Comparison of ENCODE assay signal across 29 cellular contexts in genomic region chr2:103410221-103410620, GRCh38.
"Had no signal": no experiment of that assay in that cellular context is flagged by ENCODE, and none has a peak within 500 bp of the region (broad histone marks: within the 10 kb centered on the region; RNA-seq: fewer than 3 reads in every experiment).

No MANE protein-coding gene starts in this region.

- DNase-seq: activated CD4-positive, alpha-beta T cell treated with anti-CD3 and anti-CD28 coated beads for 36 hours; activated CD4-positive, alpha-beta T cell treated with anti-CD3 and anti-CD28 coated beads, Interleukin-2, amount 10 ng/mL, durations not matched to agents 7 days and 5 days; activated CD4-positive, alpha-beta T cell treated with anti-CD3 and anti-CD28 coated beads, Interleukin-2, amount 50 U/mL, for 48 hours; activated CD8-positive, alpha-beta T cell treated with anti-CD3 and anti-CD28 coated beads, Interleukin-2, amount 10 ng/mL, durations not matched to agents 7 days and 5 days; activated gamma-delta T cell; activated naive CD4-positive, alpha-beta T cell treated with Interleukin-2 at 50 U/mL for 16 hours; activated naive CD8-positive, alpha-beta T cell treated with anti-CD3 and anti-CD28 coated beads, Interleukin-2, amount 10 ng/mL, durations not matched to agents 7 days and 5 days; activated T-cell treated with anti-CD3 and anti-CD28 coated beads, Interleukin-2, amount 50 U/mL, for 24 hours; amygdala; caudate nucleus; NCI-H1105; NCI-H1436; NCI-H1694 treated with DMSO at 0.1 percent for 48 hours; NCI-H2029; NCI-H345; NCI-H524 treated with DMSO at 0.1 percent for 48 hours; Peyer's patch; RPMI8226; SHP77 treated with DMSO at 0.1 percent for 48 hours; SK-N-SH had no signal

- H3K36me3 ChIP-seq: ascending aorta, Peyer's patch, SJSA1 had no signal

- H3K36me3 Mint-ChIP-seq: activated naive CD4-positive, alpha-beta T cell treated with anti-CD3 and anti-CD28 coated beads, Interleukin-2, amount 50 U/mL, for 24 hours; activated naive CD8-positive, alpha-beta T cell treated with anti-CD3 and anti-CD28 coated beads, Interleukin-2, amount 10 ng/mL, durations not matched to agents 7 days and 5 days; WTC11 had no signal

- H3K27ac Mint-ChIP-seq: activated CD4-positive, alpha-beta T cell treated with anti-CD3 and anti-CD28 coated beads for 36 hours; activated CD4-positive, alpha-beta T cell treated with anti-CD3 and anti-CD28 coated beads, Interleukin-2, amount 10 ng/mL, durations not matched to agents 7 days and 5 days; activated CD8-positive, alpha-beta T cell treated with anti-CD3 and anti-CD28 coated beads, Interleukin-2, amount 10 ng/mL, durations not matched to agents 7 days and 5 days; activated naive CD4-positive, alpha-beta T cell treated with anti-CD3 and anti-CD28 coated beads, Interleukin-2, amount 50 U/mL, for 24 hours; activated naive CD8-positive, alpha-beta T cell treated with anti-CD3 and anti-CD28 coated beads, Interleukin-2, amount 10 ng/mL, durations not matched to agents 7 days and 5 days; activated T-cell treated with anti-CD3 and anti-CD28 coated beads, Interleukin-2, amount 50 U/mL, for 24 hours; activated T-helper 2 cell treated with anti-CD3 and anti-CD28 coated beads, Interferon-gamma antibody, Interleukin-2, Interleukin-4, amounts not matched to agents 10 μg/mL and 5 μg/mL and 100 μg/mL, durations not matched to agents 14 hours and 24 hours and 36 hours; T-helper 1 cell treated with Interleukin-12 subunit alpha and Interleukin-12 subunit beta and Interleukin-4 antibody, amounts not matched to agents 30 μg/mL and 1 μg/mL, for 36 hours; T-helper 2 cell treated with Interferon-gamma antibody and Interleukin-4, amounts not matched to agents 5 μg/mL and 100 μg/mL, for 36 hours; WTC11 had no signal

- H3K4me3 ChIP-seq: ascending aorta, Peyer's patch, SJSA1 had no signal

- FAIRE-seq: colon had no signal

- H3K9me3 ChIP-seq: ascending aorta, Peyer's patch, SK-N-SH had no signal

- H3K9me3 Mint-ChIP-seq: activated CD4-positive, alpha-beta T cell treated with anti-CD3 and anti-CD28 coated beads, Interleukin-2, amount 10 ng/mL, durations not matched to agents 7 days and 5 days; activated naive CD8-positive, alpha-beta T cell treated with anti-CD3 and anti-CD28 coated beads, Interleukin-2, amount 10 ng/mL, durations not matched to agents 7 days and 5 days; WTC11 had no signal

- H3K4me1 ChIP-seq: ascending aorta, Peyer's patch, SJSA1 had no signal

- H3K27me3 ChIP-seq: ascending aorta, Peyer's patch, SJSA1 had no signal

- H3K27me3 Mint-ChIP-seq: activated CD4-positive, alpha-beta T cell treated with anti-CD3 and anti-CD28 coated beads for 36 hours; activated CD4-positive, alpha-beta T cell treated with anti-CD3 and anti-CD28 coated beads, Interleukin-2, amount 10 ng/mL, durations not matched to agents 7 days and 5 days; activated naive CD4-positive, alpha-beta T cell treated with anti-CD3 and anti-CD28 coated beads, Interleukin-2, amount 50 U/mL, for 24 hours; activated naive CD8-positive, alpha-beta T cell treated with anti-CD3 and anti-CD28 coated beads, Interleukin-2, amount 10 ng/mL, durations not matched to agents 7 days and 5 days; activated T-cell treated with anti-CD3 and anti-CD28 coated beads, Interleukin-2, amount 50 U/mL, for 24 hours had no signal

- H3K4me1 Mint-ChIP-seq: activated CD4-positive, alpha-beta T cell treated with anti-CD3 and anti-CD28 coated beads for 36 hours; activated CD4-positive, alpha-beta T cell treated with anti-CD3 and anti-CD28 coated beads, Interleukin-2, amount 10 ng/mL, durations not matched to agents 7 days and 5 days; activated naive CD4-positive, alpha-beta T cell treated with anti-CD3 and anti-CD28 coated beads, Interleukin-2, amount 50 U/mL, for 24 hours; activated naive CD8-positive, alpha-beta T cell treated with anti-CD3 and anti-CD28 coated beads, Interleukin-2, amount 10 ng/mL, durations not matched to agents 7 days and 5 days had no signal

- H3K27ac ChIP-seq: ascending aorta, Peyer's patch, SJSA1 had no signal

- ATAC-seq: activated CD4-positive, alpha-beta T cell treated with anti-CD3 and anti-CD28 coated beads for 36 hours; activated CD4-positive, CD25-positive, alpha-beta regulatory T cell treated with anti-CD3 and anti-CD28 coated beads, Interleukin-2, amount 50 U/mL, for 24 hours; activated CD8-positive, alpha-beta T cell treated with anti-CD3 and anti-CD28 coated beads, Interleukin-2, amount 10 ng/mL, durations not matched to agents 7 days and 5 days; WTC11 had no signal

- H3K4me3 Mint-ChIP-seq: activated CD4-positive, alpha-beta T cell treated with anti-CD3 and anti-CD28 coated beads for 36 hours; activated CD4-positive, alpha-beta T cell treated with anti-CD3 and anti-CD28 coated beads, Interleukin-2, amount 10 ng/mL, durations not matched to agents 7 days and 5 days; activated CD8-positive, alpha-beta T cell treated with anti-CD3 and anti-CD28 coated beads, Interleukin-2, amount 10 ng/mL, durations not matched to agents 7 days and 5 days; activated naive CD4-positive, alpha-beta T cell treated with anti-CD3 and anti-CD28 coated beads, Interleukin-2, amount 50 U/mL, for 24 hours; activated naive CD8-positive, alpha-beta T cell treated with anti-CD3 and anti-CD28 coated beads, Interleukin-2, amount 10 ng/mL, durations not matched to agents 7 days and 5 days; activated T-cell treated with anti-CD3 and anti-CD28 coated beads, Interleukin-2, amount 50 U/mL, for 24 hours; T-helper 1 cell treated with Interleukin-12 subunit alpha and Interleukin-12 subunit beta and Interleukin-4 antibody, amounts not matched to agents 30 μg/mL and 1 μg/mL, for 36 hours; T-helper 2 cell treated with Interferon-gamma antibody and Interleukin-4, amounts not matched to agents 5 μg/mL and 100 μg/mL, for 36 hours; WTC11 had no signal
